In genomic region chr2:71746946-71747501, GRCh38 we compare ENCODE assay signal across 11 cellular contexts.
A peak's percentile ranks its signal among the peaks of the same experiment; 100 is the strongest.
DNase-seq lines count a peak whose midpoint lies in the region; ATAC-seq, FAIRE-seq and TF ChIP-seq lines count a peak whose summit lies in the region.
"Had no signal": no experiment of that assay in that cellular context is flagged by ENCODE, and none has a peak within 500 bp of the region (broad histone marks: within the 10 kb centered on the region; RNA-seq: fewer than 3 reads in every experiment).

No MANE protein-coding gene starts in this region.

- no peak for FAIRE-seq in frontal cortex (lab: Jason Lieb, UNC)

- ATAC-seq in RWPE2 (ENCODE audit: low read depth) (peak; percentile 17; the same call in 1 of the 3 replicates), GM21423 (IDR thresholded peaks at IDR 0.05; ENCODE audit: unreplicated experiment) (no peak), GM19035 (IDR thresholded peaks at IDR 0.05; ENCODE audit: unreplicated experiment) (no peak)
- no peak for ATAC-seq in activated naive CD8-positive, alpha-beta T cell treated with anti-CD3 and anti-CD28 coated beads, Interleukin-2, amount 50 U/mL, for 24 hours

- peaks cover 3% of the 10 kb centered on the region for H3K9me3 Mint-ChIP-seq in progenitor cell of endocrine pancreas (ENCODE audit: low read depth)
- peaks cover 3% of the 10 kb centered on the region for H3K9me3 Mint-ChIP-seq in activated naive CD8-positive, alpha-beta T cell treated with anti-CD3 and anti-CD28 coated beads, Interleukin-2, amount 50 U/mL, for 24 hours

- peak overlapping the region; percentile 79 for H3K27ac Mint-ChIP-seq in progenitor cell of endocrine pancreas
- no peak overlapping the region for H3K27ac Mint-ChIP-seq in activated naive CD8-positive, alpha-beta T cell treated with anti-CD3 and anti-CD28 coated beads, Interleukin-2, amount 50 U/mL, for 24 hours

- H3K4me1 Mint-ChIP-seq in progenitor cell of endocrine pancreas (ENCODE audit: low read depth) = peaks cover 6% of the 10 kb centered on the region
- H3K4me1 Mint-ChIP-seq in activated naive CD8-positive, alpha-beta T cell treated with anti-CD3 and anti-CD28 coated beads, Interleukin-2, amount 50 U/mL, for 24 hours = peaks cover 3% of the 10 kb centered on the region

- H3K4me3 Mint-ChIP-seq in progenitor cell of endocrine pancreas (ENCODE audit: low read depth) = no peak overlapping the region
- H3K4me3 Mint-ChIP-seq in activated naive CD8-positive, alpha-beta T cell treated with anti-CD3 and anti-CD28 coated beads, Interleukin-2, amount 50 U/mL, for 24 hours = no peak overlapping the region
- H3K4me3 Mint-ChIP-seq: nephron had no signal

- H3K36me3 Mint-ChIP-seq in progenitor cell of endocrine pancreas (ENCODE audit: insufficient read depth) = peaks cover 2% of the 10 kb centered on the region
- no peaks in the 10 kb centered on the region for H3K36me3 Mint-ChIP-seq in activated naive CD8-positive, alpha-beta T cell treated with anti-CD3 and anti-CD28 coated beads, Interleukin-2, amount 50 U/mL, for 24 hours (ENCODE audit: low read depth)

- no peaks in the 10 kb centered on the region for H3K27me3 ChIP-seq in RWPE2 (ENCODE audit: insufficient read depth, poor library complexity, severe bottlenecking)

- H3K27me3 Mint-ChIP-seq in progenitor cell of endocrine pancreas = peaks cover 13% of the 10 kb centered on the region
- H3K27me3 Mint-ChIP-seq in activated naive CD8-positive, alpha-beta T cell treated with anti-CD3 and anti-CD28 coated beads, Interleukin-2, amount 50 U/mL, for 24 hours = peaks cover 6% of the 10 kb centered on the region

- peak; percentile 83 for DNase-seq in EH (ENCODE audit: low read depth)
- no peak for DNase-seq in RWPE2 (ENCODE audit: low spot score)
- DNase-seq in fibroblast of the conjunctiva (ENCODE audit: low read depth) = peak; percentile 23
- DNase-seq in progenitor cell of endocrine pancreas (ENCODE audit: low spot score, unreplicated experiment) = no peak
- DNase-seq in frontal cortex (ENCODE audit: low spot score in 2 of 2) = no peak
- DNase-seq in activated naive CD8-positive, alpha-beta T cell treated with anti-CD3 and anti-CD28 coated beads, Interleukin-2, amount 50 U/mL, for 24 hours = no peak
- DNase-seq: activated T-cell treated with anti-CD3 and anti-CD28 coated beads for 4 hours, DMS153 had no signal

- no peaks in the 10 kb centered on the region for H3K9me3 ChIP-seq in RWPE2 (ENCODE audit: severe bottlenecking)

- H3K27ac ChIP-seq in RWPE2 (ENCODE audit: poor library complexity, severe bottlenecking) = no peak overlapping the region

- H3K4me3 ChIP-seq in RWPE2 (ENCODE audit: severe bottlenecking) = no peak overlapping the region

- peaks cover 19% of the 10 kb centered on the region for H3K4me1 ChIP-seq in RWPE2 (ENCODE audit: insufficient read depth, poor library complexity, severe bottlenecking)

- no peak for TF ChIP-seq CTCF in RWPE2 (IDR thresholded peaks at IDR 0.05; ENCODE audit: poor library complexity, severe bottlenecking)
- no peak for TF ChIP-seq CTCF in progenitor cell of endocrine pancreas (IDR thresholded peaks at IDR 0.05; ENCODE audit: unreplicated experiment)

- H3K36me3 ChIP-seq in RWPE2 (ENCODE audit: low read depth) = no peaks in the 10 kb centered on the region

Comparison
In these comparisons a context has a peak if more than half of its experiments do, and no peak if none do; other contexts are left out.
1. DNase-seq: peak in EH (single experiment) and fibroblast of the conjunctiva (single experiment); none in RWPE2 (single experiment), progenitor cell of endocrine pancreas (single experiment), frontal cortex (0 of 2) and activated naive CD8-positive, alpha-beta T cell treated with anti-CD3 and anti-CD28 coated beads, Interleukin-2, amount 50 U/mL, for 24 hours (single experiment).